In the genomic region with DNA sequence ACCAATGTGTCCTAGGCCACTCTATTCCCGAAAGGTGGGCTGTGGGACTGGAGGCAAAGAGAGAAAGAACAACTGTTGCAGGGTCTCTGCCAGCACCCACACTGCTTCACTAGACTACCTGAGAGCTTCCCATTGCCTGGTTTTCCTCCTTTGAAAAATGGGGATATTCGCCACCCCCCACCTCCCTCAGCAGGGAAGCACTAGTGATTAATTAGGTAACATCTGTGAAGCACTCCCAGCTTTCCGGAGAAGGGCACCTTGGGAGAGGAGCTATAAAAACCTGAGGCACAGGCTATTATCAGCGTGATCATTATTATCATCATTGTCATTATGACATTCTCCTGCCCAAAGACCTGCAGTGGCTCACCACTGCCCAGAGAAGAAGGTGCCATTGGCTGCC, we compare ENCODE assay signal across 22 cellular contexts.
"Had no signal": no experiment of that assay in that cellular context is flagged by ENCODE, and none has a peak within 500 bp of the region (broad histone marks: within the 10 kb centered on the region; RNA-seq: fewer than 3 reads in every experiment).

No MANE protein-coding gene starts in this region.

- H3K27me3 ChIP-seq: heart right ventricle, pancreas, right lobe of liver, stomach, suprapubic skin, tibial nerve had no signal

- ATAC-seq: activated T-cell treated with anti-CD3 and anti-CD28 coated beads, Interleukin-2, amount 50 U/mL, for 4 hours; heart right ventricle; left colon; pancreas; right lobe of liver; stimulated activated memory B cell treated with anti-CD40 and anti-IgM and Interleukin-4, amounts not matched to agents 10 μg/mL and 1 μg/mL and 100 μg/mL, for 72 hours had no signal

- DNase-seq: activated CD4-positive, alpha-beta T cell treated with anti-CD3 and anti-CD28 coated beads for 4 hours; activated CD4-positive, alpha-beta T cell treated with anti-CD3 and anti-CD28 coated beads, Interleukin-2, amount 50 U/mL, for 48 hours; activated CD4-positive, CD25-positive, alpha-beta regulatory T cell; activated CD8-positive, alpha-beta memory T cell treated with anti-CD3 and anti-CD28 coated beads, Interleukin-2, amount 50 U/mL, for 48 hours; activated naive CD4-positive, alpha-beta T cell; activated naive CD8-positive, alpha-beta T cell treated with anti-CD3 and anti-CD28 coated beads for 36 hours; activated T-cell treated with anti-CD3 and anti-CD28 coated beads, Interleukin-2, amount 50 U/mL, for 4 hours; heart right ventricle; pancreas; right lobe of liver; small intestine; stomach; T1000 had no signal

- H3K9me3 Mint-ChIP-seq: activated T-cell treated with anti-CD3 and anti-CD28 coated beads, Interleukin-2, amount 50 U/mL, for 4 hours; activated T-helper 2 cell treated with anti-CD3 and anti-CD28 coated beads, Interferon-gamma antibody, Interleukin-2, Interleukin-4, amounts not matched to agents 10 μg/mL and 5 μg/mL and 100 μg/mL, durations not matched to agents 14 hours and 24 hours and 36 hours; central memory CD8-positive, alpha-beta T cell; memory B cell; nephron; stimulated activated memory B cell treated with anti-CD40 and anti-IgM and Interleukin-4, amounts not matched to agents 10 μg/mL and 1 μg/mL and 100 μg/mL, for 72 hours had no signal

- H3K4me3 ChIP-seq: heart right ventricle, pancreas, right lobe of liver, stomach, suprapubic skin, tibial nerve had no signal

- H3K4me3 Mint-ChIP-seq: activated naive CD8-positive, alpha-beta T cell treated with anti-CD3 and anti-CD28 coated beads for 36 hours; activated T-cell treated with anti-CD3 and anti-CD28 coated beads, Interleukin-2, amount 50 U/mL, for 4 hours; central memory CD8-positive, alpha-beta T cell; memory B cell; nephron; stimulated activated memory B cell treated with anti-CD40 and anti-IgM and Interleukin-4, amounts not matched to agents 10 μg/mL and 1 μg/mL and 100 μg/mL, for 72 hours had no signal

- H3K9me3 ChIP-seq: heart right ventricle, pancreas, right lobe of liver, stomach, suprapubic skin, tibial nerve had no signal

- H3K4me1 ChIP-seq: right lobe of liver had no signal

- H3K27ac Mint-ChIP-seq: activated naive CD8-positive, alpha-beta T cell treated with anti-CD3 and anti-CD28 coated beads for 36 hours; activated T-helper 2 cell treated with anti-CD3 and anti-CD28 coated beads, Interferon-gamma antibody, Interleukin-2, Interleukin-4, amounts not matched to agents 10 μg/mL and 5 μg/mL and 100 μg/mL, durations not matched to agents 14 hours and 24 hours and 36 hours; memory B cell; nephron; stimulated activated memory B cell treated with anti-CD40 and anti-IgM and Interleukin-4, amounts not matched to agents 10 μg/mL and 1 μg/mL and 100 μg/mL, for 72 hours had no signal

- H3K27ac ChIP-seq: epithelial cell of prostate, heart right ventricle, pancreas, right lobe of liver, suprapubic skin, tibial nerve had no signal

- H3K27me3 Mint-ChIP-seq: activated naive CD8-positive, alpha-beta T cell treated with anti-CD3 and anti-CD28 coated beads for 36 hours; central memory CD8-positive, alpha-beta T cell; memory B cell; stimulated activated memory B cell treated with anti-CD40 and anti-IgM and Interleukin-4, amounts not matched to agents 10 μg/mL and 1 μg/mL and 100 μg/mL, for 72 hours had no signal

- H3K36me3 ChIP-seq: heart right ventricle, pancreas, right lobe of liver, stomach, suprapubic skin, tibial nerve had no signal
